ENCODE assay signal across 8 cellular contexts in the genomic region with DNA sequence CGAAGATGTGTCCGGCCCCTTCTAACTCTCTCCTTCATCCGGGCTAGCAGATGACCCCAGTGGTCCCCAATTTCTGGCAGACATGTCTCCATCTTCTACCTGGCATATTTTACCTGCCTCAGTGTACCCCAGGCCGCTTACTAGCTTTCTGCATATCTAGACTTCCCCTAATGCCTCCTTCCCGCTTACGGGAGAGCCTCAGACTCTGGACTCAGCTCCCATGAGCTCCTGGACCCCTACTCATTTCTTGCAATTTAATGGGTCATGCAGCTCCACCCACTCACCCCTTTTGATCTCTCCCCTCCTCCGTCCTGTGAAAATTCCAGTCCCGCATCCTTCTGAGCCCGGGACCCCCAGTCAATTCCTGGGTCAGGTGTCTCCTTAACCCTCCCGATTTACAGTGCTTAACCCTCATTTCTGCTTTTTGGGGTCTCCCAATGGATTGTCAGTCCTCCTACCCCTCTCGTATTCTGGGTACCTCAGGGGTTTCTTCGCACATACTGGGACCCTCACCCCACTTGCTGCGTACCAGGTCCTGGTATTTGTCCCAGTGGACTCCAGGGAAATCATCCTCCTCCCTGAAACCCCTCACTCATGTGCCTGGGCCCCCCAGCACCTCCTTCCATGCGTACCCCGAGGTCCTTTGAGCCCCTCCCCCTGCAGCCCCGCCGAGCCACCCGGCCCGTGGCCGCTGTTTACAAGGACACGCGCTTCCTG. TPM values are rescaled to one million over a fixed set of nuclear protein-coding genes. Genes with fewer than 3 reads are reported as not detected.
A peak's percentile ranks its signal among the peaks of the same experiment; 100 is the strongest.
DNase-seq lines count a peak whose midpoint lies in the region; ATAC-seq and TF ChIP-seq lines count a peak whose summit lies in the region.

No MANE protein-coding gene starts in this region.

- DNase-seq in cardiac muscle cell (ENCODE audit: low read depth in 1 of 2, low spot score in 1 of 2) = peak in 1 of 2 donors; percentile 23
- DNase-seq in cardiac septum (ENCODE audit: low spot score) = no peak
- no peak for DNase-seq in astrocyte of the cerebellum (ENCODE audit: low read depth)
- no peak for DNase-seq in lung (ENCODE audit: low spot score)
- no peak for DNase-seq in upper lobe of left lung

- H3K27ac ChIP-seq in cardiac muscle cell = no peak overlapping the region
- peak overlapping the region; percentile 98 to 100 for H3K27ac ChIP-seq in lung (ENCODE audit: low read depth in 1 of 2, low read length in 1 of 2)
- H3K27ac ChIP-seq in upper lobe of left lung = peak overlapping the region; percentile 96 to 100 (median 98)

- H3K4me1 ChIP-seq in cardiac muscle cell (ENCODE audit: low read depth) = peaks cover 24% of the 10 kb centered on the region
- H3K4me1 ChIP-seq in lung (ENCODE audit: control insufficient read depth in 2 of 2, insufficient read depth in 2 of 2, low read length in 2 of 2) = peaks cover 0 to 12% of the 10 kb centered on the region in 2 donors
- peaks cover 52 to 65% (median 55%) of the 10 kb centered on the region in 4 donors for H3K4me1 ChIP-seq in upper lobe of left lung

- ATAC-seq in lung (ENCODE audit: insufficient read depth, low FRiP score) (no peak), upper lobe of left lung (ENCODE audit: low FRiP score in 2 of 2) (no peak), HG03354 (IDR thresholded peaks at IDR 0.05; ENCODE audit: poor library complexity, severe bottlenecking, unreplicated experiment) (no peak), GM18861 (IDR thresholded peaks at IDR 0.05; ENCODE audit: unreplicated experiment) (no peak), HG03196 (IDR thresholded peaks at IDR 0.05; ENCODE audit: unreplicated experiment) (no peak)

- 0 to 1% methylated on average over 20 to 22 of the region's 22 CpGs for WGBS in lung, 2 donors
- 0 to 1% methylated on average over 16 to 22 of the region's 22 CpGs for WGBS in upper lobe of left lung, 2 donors

- TF ChIP-seq CTCF in cardiac muscle cell (IDR thresholded peaks at IDR 0.05; ENCODE audit: low read depth, low read length) (no peak), astrocyte of the cerebellum (IDR thresholded peaks at IDR 0.05; ENCODE audit: low read depth, low read length, missing control alignments) (no peak), lung (IDR thresholded peaks at IDR 0.05; ENCODE audit: control extremely low read depth, extremely low read depth) (no peak), upper lobe of left lung (IDR thresholded peaks at IDR 0.05) (no peak)

- in situ Hi-C loops in astrocyte of the cerebellum (cut with HindIII; ENCODE audit: low sequenced_read_pairs) = no loop called here

- no peaks in the 10 kb centered on the region for H3K9me3 ChIP-seq in cardiac muscle cell (ENCODE audit: low read depth)
- H3K9me3 ChIP-seq in lung (ENCODE audit: control insufficient read depth in 2 of 2, insufficient read depth in 1 of 2, low read length in 1 of 2) = no peaks in the 10 kb centered on the region
- H3K9me3 ChIP-seq in upper lobe of left lung = no peaks in the 10 kb centered on the region

- TF ChIP-seq POLR2A in upper lobe of left lung (IDR thresholded peaks at IDR 0.05) = no peak

- H3K27me3 ChIP-seq in cardiac muscle cell = no peaks in the 10 kb centered on the region
- H3K27me3 ChIP-seq in lung (ENCODE audit: control insufficient read depth, insufficient read depth) = no peaks in the 10 kb centered on the region
- no peaks in the 10 kb centered on the region for H3K27me3 ChIP-seq in upper lobe of left lung

- intact Hi-C loops in cardiac septum (cut with DNase I) = loop anchor here (5.0 to 10.0 kb wide), 2 partner anchors 362 to 1054 kb away; partner anchors contain the start of genes IER2 and STX10

- no peaks in the 10 kb centered on the region for H3K36me3 ChIP-seq in cardiac muscle cell
- H3K36me3 ChIP-seq in lung (ENCODE audit: control insufficient read depth in 2 of 2, insufficient read depth in 2 of 2, low read length in 2 of 2) = no peaks in the 10 kb centered on the region
- H3K36me3 ChIP-seq in upper lobe of left lung = peaks cover 0 to 11% (median 0%) of the 10 kb centered on the region in 4 donors

- H3K4me3 ChIP-seq in cardiac muscle cell = peak overlapping the region; percentile 42
- H3K4me3 ChIP-seq in astrocyte of the cerebellum (ENCODE audit: low read depth, low read length) = peak overlapping the region; percentile 96
- H3K4me3 ChIP-seq in lung = peak overlapping the region; percentile 60
- peak overlapping the region; percentile 51 to 96 (median 88) for H3K4me3 ChIP-seq in upper lobe of left lung

- no peak for TF ChIP-seq EP300 in upper lobe of left lung (IDR thresholded peaks at IDR 0.05)

RNA-seq across cellular contexts. Expression of gene JUNB, which starts 0.5 kb away (rescaled TPM):
- total RNA-seq in cardiac muscle cell = 57.6 and 103 TPM in 2 replicates
- polyA plus RNA-seq in cardiac muscle cell = 37.2 and 48.3 TPM in 2 replicates
- total RNA-seq in cardiac septum = 97.7 TPM
- 100 to 1,000 TPM; 121 to 205 TPM for total RNA-seq in lung
- polyA plus RNA-seq in lung = 100 to 1,000 TPM; 111 to 689 TPM
- total RNA-seq in upper lobe of left lung = 100 to 1,000 TPM; 127 to 422 (median 354) TPM

RNA-seq across cellular contexts. Expression of gene PRDX2, which starts 10.8 kb away (rescaled TPM):
- total RNA-seq in cardiac muscle cell = 1,316 and 1,694 TPM in 2 replicates
- 1,469 and 1,719 TPM in 2 replicates for polyA plus RNA-seq in cardiac muscle cell
- 595 TPM for total RNA-seq in cardiac septum
- total RNA-seq in lung = 100 to 1,000 TPM; 166 to 196 TPM
- polyA plus RNA-seq in lung = 100 to 1,000 TPM; 132 to 181 TPM
- 100 to 1,000 TPM in 4 of 6 donors, 10 to 100 TPM in 2; 57.6 to 173 (median 123) TPM for total RNA-seq in upper lobe of left lung

RNA-seq across cellular contexts. Expression of gene THSD8, which starts 11.1 kb away (rescaled TPM):
- total RNA-seq in cardiac muscle cell (0.63 TPM in 1 of 2 replicates, not detected in the other), cardiac septum (0.94 TPM), lung (1 to 10 TPM; 1.8 to 2.2 TPM), upper lobe of left lung (1 to 10 TPM in 2 of 6 donors, not detected in 4; 4.6 to 6.0 TPM)
- polyA plus RNA-seq in cardiac muscle cell (15.0 and 19.0 TPM in 2 replicates), lung (1 to 10 TPM in 1 of 2 donors, under 1 TPM in 1; 0.10 to 6.2 TPM)

RNA-seq across cellular contexts. Expression of gene HOOK2, which starts 15.4 kb away (rescaled TPM):
- total RNA-seq in cardiac muscle cell (28.5 and 54.4 TPM in 2 replicates), cardiac septum (101 TPM), lung (10 to 100 TPM; 46.9 to 67.4 TPM), upper lobe of left lung (100 to 1,000 TPM in 2 of 6 donors, 10 to 100 TPM in 4; 48.9 to 367 (median 79.6) TPM)
- polyA plus RNA-seq in cardiac muscle cell (31.1 and 41.6 TPM in 2 replicates), lung (10 to 100 TPM; 39.8 to 54.3 TPM)

RNA-seq across cellular contexts. Expression of gene RNASEH2A, which starts 15.6 kb away (rescaled TPM):
- 20.4 and 29.0 TPM in 2 replicates for total RNA-seq in cardiac muscle cell
- polyA plus RNA-seq in cardiac muscle cell = 40.4 and 57.3 TPM in 2 replicates
- 4.4 TPM for total RNA-seq in cardiac septum
- total RNA-seq in lung = 10 to 100 TPM in 1 of 2 donors, 1 to 10 TPM in 1; 7.5 to 16.1 TPM
- 10 to 100 TPM in 1 of 2 donors, 1 to 10 TPM in 1; 7.3 to 11.1 TPM for polyA plus RNA-seq in lung
- 1 to 10 TPM; 4.2 to 7.6 (median 5.6) TPM for total RNA-seq in upper lobe of left lung

Comparison
In these comparisons a context has a peak if more than half of its experiments do, and no peak if none do; other contexts are left out.
1. H3K4me3 ChIP-seq: peak in every context shown above with its lines; median percentile 96 in astrocyte of the cerebellum; 88 in upper lobe of left lung; 60 in lung; 42 in cardiac muscle cell.